13 cellular contexts compared by ENCODE assay signal in genomic region chr11:76781046-76781801, GRCh38. TPM values are rescaled to one million over a fixed set of nuclear protein-coding genes. Genes with fewer than 3 reads are reported as not detected.
DNase-seq lines count a peak whose midpoint lies in the region; ATAC-seq and TF ChIP-seq lines count a peak whose summit lies in the region.
"Had no signal": no experiment of that assay in that cellular context is flagged by ENCODE, and none has a peak within 500 bp of the region (broad histone marks: within the 10 kb centered on the region; RNA-seq: fewer than 3 reads in every experiment).

No MANE protein-coding gene starts in this region.

- H3K4me1 ChIP-seq in KMS-11 (ENCODE audit: low read depth, poor library complexity, severe bottlenecking) (peaks cover 21% of the 10 kb centered on the region), esophagus (ENCODE audit: control insufficient read depth in 2 of 2, insufficient read depth in 2 of 2, low read length in 1 of 2) (peaks cover 3 to 17% of the 10 kb centered on the region in 2 donors)
- H3K4me1 ChIP-seq: testis had no signal

- no peak overlapping the region for H3K27ac Mint-ChIP-seq in neural crest cell (ENCODE audit: unreplicated experiment)
- H3K27ac Mint-ChIP-seq in activated naive CD4-positive, alpha-beta T cell treated with anti-CD3 and anti-CD28 coated beads, Interleukin-2, amount 10 ng/mL, durations not matched to agents 7 days and 5 days = no peak overlapping the region

- CTCF ChIA-PET in activated naive CD4-positive, alpha-beta T cell treated with anti-CD3 and anti-CD28 coated beads, Interleukin-2, amount 10 ng/mL, durations not matched to agents 7 days and 5 days (lab: Charles Lee) = interaction anchor here (1.1 kb wide), 1 partner anchor 17 kb away, joined by 3 read pairs; no protein-coding TSS in a partner anchor

- H3K27me3 ChIP-seq in KMS-11 (ENCODE audit: insufficient read depth, low read depth) (no peaks in the 10 kb centered on the region), esophagus (ENCODE audit: control insufficient read depth in 1 of 2, insufficient read depth in 2 of 2, low read length in 2 of 2) (no peaks in the 10 kb centered on the region)
- H3K27me3 ChIP-seq: body of pancreas, testis had no signal

- no peaks in the 10 kb centered on the region for H3K27me3 Mint-ChIP-seq in neural crest cell (ENCODE audit: low read depth)
- H3K27me3 Mint-ChIP-seq in activated naive CD4-positive, alpha-beta T cell treated with anti-CD3 and anti-CD28 coated beads, Interleukin-2, amount 10 ng/mL, durations not matched to agents 7 days and 5 days = peaks cover 94% of the 10 kb centered on the region

- H3K4me3 ChIP-seq in KMS-11 (IDR thresholded peaks at IDR 0.05; ENCODE audit: insufficient read depth, low read depth, low read length) = no peak overlapping the region
- H3K4me3 ChIP-seq in esophagus (ENCODE audit: low read depth in 1 of 2, low read length in 2 of 2) = no peak overlapping the region
- H3K4me3 ChIP-seq: body of pancreas had no signal

- H3K4me2 ChIP-seq in KMS-11 = peak overlapping the region; percentile 70; the same call in 1 of the 2 replicates

- TF ChIP-seq CTCF in AG09319 (IDR thresholded peaks at IDR 0.05; ENCODE audit: low read depth, low read length) = no peak
- no peak for TF ChIP-seq CTCF in KMS-11 (conservative IDR thresholded peaks at IDR 0.05; ENCODE audit: low read depth, low read length)
- TF ChIP-seq CTCF in neural crest cell (conservative IDR thresholded peaks at IDR 0.05) = no peak

- no peak overlapping the region for H3K9ac ChIP-seq in KMS-11

- H3K9me3 Mint-ChIP-seq in neural crest cell = peaks cover 9% of the 10 kb centered on the region
- H3K9me3 Mint-ChIP-seq in activated naive CD4-positive, alpha-beta T cell treated with anti-CD3 and anti-CD28 coated beads, Interleukin-2, amount 10 ng/mL, durations not matched to agents 7 days and 5 days = peaks cover 14% of the 10 kb centered on the region

- ATAC-seq in GM18511 (IDR thresholded peaks at IDR 0.05; ENCODE audit: unreplicated experiment) (no peak), GM21447 (IDR thresholded peaks at IDR 0.05; ENCODE audit: unreplicated experiment) (no peak)
- ATAC-seq: body of pancreas had no signal

- H3K36me3 ChIP-seq in KMS-11 (ENCODE audit: insufficient read depth) = no peaks in the 10 kb centered on the region
- no peaks in the 10 kb centered on the region for H3K36me3 ChIP-seq in esophagus (ENCODE audit: control insufficient read depth in 2 of 2, insufficient read depth in 2 of 2, low read length in 1 of 2)

- WGBS in esophagus, 2 donors = 48 to 53% methylated on average over 8 of the region's 8 CpGs

- peaks cover 13% of the 10 kb centered on the region; the same call in 1 of the 2 replicates for H3K79me2 ChIP-seq in KMS-11 (ENCODE audit: insufficient read depth, low read depth)

- H4K20me1 ChIP-seq in KMS-11 (ENCODE audit: insufficient read depth) = no peaks in the 10 kb centered on the region

- no peaks in the 10 kb centered on the region for H3K9me3 ChIP-seq in esophagus (ENCODE audit: control insufficient read depth in 2 of 2, insufficient read depth in 1 of 2, low read depth in 1 of 2, low read length in 1 of 2)
- H3K9me3 ChIP-seq: testis had no signal

- H3K4me3 Mint-ChIP-seq in neural crest cell = peak overlapping the region; percentile 91
- H3K4me3 Mint-ChIP-seq in activated naive CD4-positive, alpha-beta T cell treated with anti-CD3 and anti-CD28 coated beads, Interleukin-2, amount 10 ng/mL, durations not matched to agents 7 days and 5 days = no peak overlapping the region

- H3K4me1 Mint-ChIP-seq in neural crest cell = peaks cover 42% of the 10 kb centered on the region
- H3K4me1 Mint-ChIP-seq in activated naive CD4-positive, alpha-beta T cell treated with anti-CD3 and anti-CD28 coated beads, Interleukin-2, amount 10 ng/mL, durations not matched to agents 7 days and 5 days = peaks cover 27% of the 10 kb centered on the region

- H3K27ac ChIP-seq in KMS-11 = no peak overlapping the region
- peak overlapping the region; percentile 48 to 97 for H3K27ac ChIP-seq in esophagus (ENCODE audit: low read depth in 2 of 2, low read length in 1 of 2)

- DNase-seq in AG09319 (ENCODE audit: extremely low read depth, low read depth) = peak; percentile 64
- no peak for DNase-seq in neural crest cell (ENCODE audit: low read depth, low spot score)
- no peak for DNase-seq in NK-92 (lab: John Stamatoyannopoulos, UW; ENCODE audit: unreplicated experiment)
- DNase-seq in activated naive CD4-positive, alpha-beta T cell treated with anti-CD3 and anti-CD28 coated beads, Interleukin-2, amount 10 ng/mL, durations not matched to agents 7 days and 5 days = no peak
- DNase-seq: body of pancreas, GF-D8, NCI-H1105 treated with DMSO at 0.1 percent for 48 hours, SIG-M5, testis had no signal

- H2AFZ ChIP-seq in KMS-11 (ENCODE audit: low read depth) = no peak overlapping the region

- peaks cover 17% of the 10 kb centered on the region for H3K36me3 Mint-ChIP-seq in neural crest cell (ENCODE audit: low read depth)
- H3K36me3 Mint-ChIP-seq in activated naive CD4-positive, alpha-beta T cell treated with anti-CD3 and anti-CD28 coated beads, Interleukin-2, amount 10 ng/mL, durations not matched to agents 7 days and 5 days = peaks cover 13% of the 10 kb centered on the region

RNA-seq across cellular contexts. Expression of gene TSKU, which starts 1.9 kb away (rescaled TPM):
- polyA plus RNA-seq in esophagus = 10 to 100 TPM; 23.9 to 34.8 TPM
- total RNA-seq in neural crest cell = 27.5 and 28.3 TPM in 2 replicates
